ENCODE assay signal across 1 cellular context in the genomic region with DNA sequence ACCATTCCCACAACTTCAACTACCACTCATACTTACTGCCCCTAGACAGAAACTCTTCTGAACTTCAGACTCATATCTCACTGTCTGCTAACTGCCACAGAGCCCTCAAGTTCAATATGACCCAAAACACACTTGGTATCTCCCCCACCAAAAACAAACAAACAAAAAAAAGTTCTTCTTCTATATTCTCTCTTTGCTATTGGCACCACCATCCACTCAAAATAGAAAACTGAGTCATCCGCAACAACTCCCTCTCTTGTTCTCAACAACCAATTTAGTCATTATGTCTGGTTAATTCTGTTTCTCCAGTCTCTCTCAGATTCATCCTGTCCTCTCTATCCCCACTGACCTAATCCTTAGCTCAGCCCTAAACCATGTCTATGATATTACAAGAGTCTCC.
TF ChIP-seq lines count a peak whose summit lies in the region.

No MANE protein-coding gene starts in this region.

TF ChIP-seq in WTC11, 78 proteins besides CTCF, POLR2A, EP300 and RAD21 (continued from another document):
- TF ChIP-seq, protein P1, sequence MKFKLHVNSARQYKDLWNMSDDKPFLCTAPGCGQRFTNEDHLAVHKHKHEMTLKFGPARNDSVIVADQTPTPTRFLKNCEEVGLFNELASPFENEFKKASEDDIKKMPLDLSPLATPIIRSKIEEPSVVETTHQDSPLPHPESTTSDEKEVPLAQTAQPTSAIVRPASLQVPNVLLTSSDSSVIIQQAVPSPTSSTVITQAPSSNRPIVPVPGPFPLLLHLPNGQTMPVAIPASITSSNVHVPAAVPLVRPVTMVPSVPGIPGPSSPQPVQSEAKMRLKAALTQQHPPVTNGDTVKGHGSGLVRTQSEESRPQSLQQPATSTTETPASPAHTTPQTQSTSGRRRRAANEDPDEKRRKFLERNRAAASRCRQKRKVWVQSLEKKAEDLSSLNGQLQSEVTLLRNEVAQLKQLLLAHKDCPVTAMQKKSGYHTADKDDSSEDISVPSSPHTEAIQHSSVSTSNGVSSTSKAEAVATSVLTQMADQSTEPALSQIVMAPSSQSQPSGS (CRISPR knock-in tag; IDR thresholded peaks at IDR 0.05; ENCODE audit: borderline replicate concordance, low read depth): no peak
- TF ChIP-seq, protein P2, sequence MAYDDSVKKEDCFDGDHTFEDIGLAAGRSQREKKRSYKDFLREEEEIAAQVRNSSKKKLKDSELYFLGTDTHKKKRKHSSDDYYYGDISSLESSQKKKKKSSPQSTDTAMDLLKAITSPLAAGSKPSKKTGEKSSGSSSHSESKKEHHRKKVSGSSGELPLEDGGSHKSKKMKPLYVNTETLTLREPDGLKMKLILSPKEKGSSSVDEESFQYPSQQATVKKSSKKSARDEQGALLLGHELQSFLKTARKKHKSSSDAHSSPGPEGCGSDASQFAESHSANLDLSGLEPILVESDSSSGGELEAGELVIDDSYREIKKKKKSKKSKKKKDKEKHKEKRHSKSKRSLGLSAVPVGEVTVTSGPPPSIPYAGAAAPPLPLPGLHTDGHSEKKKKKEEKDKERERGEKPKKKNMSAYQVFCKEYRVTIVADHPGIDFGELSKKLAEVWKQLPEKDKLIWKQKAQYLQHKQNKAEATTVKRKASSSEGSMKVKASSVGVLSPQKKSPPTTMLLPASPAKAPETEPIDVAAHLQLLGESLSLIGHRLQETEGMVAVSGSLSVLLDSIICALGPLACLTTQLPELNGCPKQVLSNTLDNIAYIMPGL (CRISPR knock-in tag; IDR thresholded peaks at IDR 0.05): no peak
- TF ChIP-seq JUN (CRISPR knock-in tag; IDR thresholded peaks at IDR 0.05) (no peak), FOXJ3 (CRISPR knock-in tag; IDR thresholded peaks at IDR 0.05; ENCODE audit: borderline replicate concordance) (no peak), NR2C2 (CRISPR knock-in tag; IDR thresholded peaks at IDR 0.05) (no peak)
- TF ChIP-seq, protein P3, sequence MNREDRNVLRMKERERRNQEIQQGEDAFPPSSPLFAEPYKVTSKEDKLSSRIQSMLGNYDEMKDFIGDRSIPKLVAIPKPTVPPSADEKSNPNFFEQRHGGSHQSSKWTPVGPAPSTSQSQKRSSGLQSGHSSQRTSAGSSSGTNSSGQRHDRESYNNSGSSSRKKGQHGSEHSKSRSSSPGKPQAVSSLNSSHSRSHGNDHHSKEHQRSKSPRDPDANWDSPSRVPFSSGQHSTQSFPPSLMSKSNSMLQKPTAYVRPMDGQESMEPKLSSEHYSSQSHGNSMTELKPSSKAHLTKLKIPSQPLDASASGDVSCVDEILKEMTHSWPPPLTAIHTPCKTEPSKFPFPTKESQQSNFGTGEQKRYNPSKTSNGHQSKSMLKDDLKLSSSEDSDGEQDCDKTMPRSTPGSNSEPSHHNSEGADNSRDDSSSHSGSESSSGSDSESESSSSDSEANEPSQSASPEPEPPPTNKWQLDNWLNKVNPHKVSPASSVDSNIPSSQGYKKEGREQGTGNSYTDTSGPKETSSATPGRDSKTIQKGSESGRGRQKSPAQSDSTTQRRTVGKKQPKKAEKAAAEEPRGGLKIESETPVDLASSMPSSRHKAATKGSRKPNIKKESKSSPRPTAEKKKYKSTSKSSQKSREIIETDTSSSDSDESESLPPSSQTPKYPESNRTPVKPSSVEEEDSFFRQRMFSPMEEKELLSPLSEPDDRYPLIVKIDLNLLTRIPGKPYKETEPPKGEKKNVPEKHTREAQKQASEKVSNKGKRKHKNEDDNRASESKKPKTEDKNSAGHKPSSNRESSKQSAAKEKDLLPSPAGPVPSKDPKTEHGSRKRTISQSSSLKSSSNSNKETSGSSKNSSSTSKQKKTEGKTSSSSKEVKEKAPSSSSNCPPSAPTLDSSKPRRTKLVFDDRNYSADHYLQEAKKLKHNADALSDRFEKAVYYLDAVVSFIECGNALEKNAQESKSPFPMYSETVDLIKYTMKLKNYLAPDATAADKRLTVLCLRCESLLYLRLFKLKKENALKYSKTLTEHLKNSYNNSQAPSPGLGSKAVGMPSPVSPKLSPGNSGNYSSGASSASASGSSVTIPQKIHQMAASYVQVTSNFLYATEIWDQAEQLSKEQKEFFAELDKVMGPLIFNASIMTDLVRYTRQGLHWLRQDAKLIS (CRISPR knock-in tag; IDR thresholded peaks at IDR 0.05; ENCODE audit: borderline replicate concordance): no peak
- TF ChIP-seq, protein P4, sequence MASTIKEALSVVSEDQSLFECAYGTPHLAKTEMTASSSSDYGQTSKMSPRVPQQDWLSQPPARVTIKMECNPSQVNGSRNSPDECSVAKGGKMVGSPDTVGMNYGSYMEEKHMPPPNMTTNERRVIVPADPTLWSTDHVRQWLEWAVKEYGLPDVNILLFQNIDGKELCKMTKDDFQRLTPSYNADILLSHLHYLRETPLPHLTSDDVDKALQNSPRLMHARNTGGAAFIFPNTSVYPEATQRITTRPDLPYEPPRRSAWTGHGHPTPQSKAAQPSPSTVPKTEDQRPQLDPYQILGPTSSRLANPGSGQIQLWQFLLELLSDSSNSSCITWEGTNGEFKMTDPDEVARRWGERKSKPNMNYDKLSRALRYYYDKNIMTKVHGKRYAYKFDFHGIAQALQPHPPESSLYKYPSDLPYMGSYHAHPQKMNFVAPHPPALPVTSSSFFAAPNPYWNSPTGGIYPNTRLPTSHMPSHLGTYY (CRISPR knock-in tag; IDR thresholded peaks at IDR 0.05): no peak
- TF ChIP-seq, protein P5, sequence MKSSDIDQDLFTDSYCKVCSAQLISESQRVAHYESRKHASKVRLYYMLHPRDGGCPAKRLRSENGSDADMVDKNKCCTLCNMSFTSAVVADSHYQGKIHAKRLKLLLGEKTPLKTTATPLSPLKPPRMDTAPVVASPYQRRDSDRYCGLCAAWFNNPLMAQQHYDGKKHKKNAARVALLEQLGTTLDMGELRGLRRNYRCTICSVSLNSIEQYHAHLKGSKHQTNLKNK (CRISPR knock-in tag; IDR thresholded peaks at IDR 0.05): no peak
